8 cellular contexts compared by ENCODE assay signal in the genomic region with DNA sequence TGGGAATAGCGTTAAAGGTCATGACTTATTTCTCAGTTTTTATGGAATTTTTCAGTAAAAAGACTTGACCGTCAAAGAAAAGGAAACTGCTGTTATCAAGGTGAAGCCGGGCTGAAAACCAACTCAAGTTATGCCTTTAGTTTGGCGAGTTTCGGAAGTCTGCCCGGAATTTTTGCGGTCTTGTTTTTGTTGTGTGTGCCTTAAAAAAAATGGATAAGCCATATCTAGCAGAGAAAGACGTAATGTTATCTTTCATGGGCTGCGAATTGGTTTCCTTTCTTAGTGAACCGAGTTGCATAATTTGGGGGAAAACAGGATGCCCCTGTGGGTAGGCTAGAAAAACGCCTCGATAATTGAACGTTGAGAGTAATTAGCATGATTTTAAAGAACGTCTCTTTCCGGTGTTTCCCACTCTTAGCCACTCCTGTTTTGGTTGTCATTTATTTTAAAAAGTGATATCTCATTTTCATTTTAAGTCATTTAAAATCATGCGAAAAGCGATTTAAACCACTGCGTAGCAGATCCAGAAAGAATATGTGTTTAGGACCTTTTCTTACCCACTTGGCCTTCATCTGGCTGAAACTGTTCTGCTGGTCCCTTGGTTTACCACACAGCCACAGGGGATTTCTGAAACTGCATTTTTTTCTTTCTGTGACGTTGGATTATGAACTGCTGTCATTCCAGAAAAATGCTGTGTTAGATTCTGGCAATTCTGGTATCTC. TPM values are rescaled to one million over a fixed set of nuclear protein-coding genes. Genes with fewer than 3 reads are reported as not detected.
A peak's percentile ranks its signal among the peaks of the same experiment; 100 is the strongest.
DNase-seq lines count a peak whose midpoint lies in the region; ATAC-seq, FAIRE-seq and TF ChIP-seq lines count a peak whose summit lies in the region.

No MANE protein-coding gene starts in this region.

- H3K9me3 Mint-ChIP-seq in activated naive CD4-positive, alpha-beta T cell treated with anti-CD3 and anti-CD28 coated beads for 36 hours, result no peaks in the 10 kb centered on the region

- H3K27me3 Mint-ChIP-seq in activated naive CD4-positive, alpha-beta T cell treated with anti-CD3 and anti-CD28 coated beads for 36 hours (ENCODE audit: low read depth), result no peaks in the 10 kb centered on the region

- H3K27ac Mint-ChIP-seq in activated naive CD4-positive, alpha-beta T cell treated with anti-CD3 and anti-CD28 coated beads for 36 hours, result peak overlapping the region; percentile 100

- DNase-seq in ELR (ENCODE audit: low read depth), result peak; percentile 68
- DNase-seq in H54 (ENCODE audit: insufficient read length, low spot score), result no peak
- DNase-seq in activated naive CD4-positive, alpha-beta T cell treated with anti-CD3 and anti-CD28 coated beads for 36 hours, result peak; percentile 82
- peak; percentile 51 for DNase-seq in hepatic stellate cell (ENCODE audit: low spot score)
- DNase-seq in smooth muscle cell of the brain vasculature (ENCODE audit: low read depth, low spot score), result peak; percentile 49
- no peak for DNase-seq in NCI-H510A treated with DMSO at 0.1 percent for 48 hours (lab: John Stamatoyannopoulos, UW)

- H3F3A ChIP-seq in OCI-LY1 (ENCODE audit: insufficient read depth, low read length), result no peaks in the 10 kb centered on the region

- no peaks in the 10 kb centered on the region for H3K27me3 ChIP-seq in OCI-LY1 (ENCODE audit: insufficient read depth, low read length)

- H3K4me3 Mint-ChIP-seq in activated naive CD4-positive, alpha-beta T cell treated with anti-CD3 and anti-CD28 coated beads for 36 hours, result peak overlapping the region; percentile 98

- H2AFZ ChIP-seq in OCI-LY1 (ENCODE audit: low read length), result no peak overlapping the region

- H3K9me2 ChIP-seq in OCI-LY1 (ENCODE audit: low read depth, low read length), result no peaks in the 10 kb centered on the region

- peaks cover 19% of the 10 kb centered on the region for H3K79me2 ChIP-seq in OCI-LY1 (ENCODE audit: insufficient read depth, low read length)

- peak overlapping the region; percentile 37 for H3K27ac ChIP-seq in OCI-LY1 (ENCODE audit: low read depth, low read length, poor library complexity, severe bottlenecking)

- FAIRE-seq in H54 (lab: Jason Lieb, UNC), result peak; percentile 75

- H4K20me1 ChIP-seq in OCI-LY1 (ENCODE audit: insufficient read depth, low read length), result no peaks in the 10 kb centered on the region

- peak overlapping the region; percentile 64 for H3K9ac ChIP-seq in OCI-LY1 (ENCODE audit: low read length)

- H3K4me3 ChIP-seq in OCI-LY1 (ENCODE audit: low read depth, low read length, poor library complexity, severe bottlenecking), result peak overlapping the region; percentile 63

- intact Hi-C loops in activated naive CD4-positive, alpha-beta T cell treated with anti-CD3 and anti-CD28 coated beads for 36 hours (cut with micrococcal nuclease), result loop anchor here (1.0 to 5.0 kb wide), 17 partner anchors 11 to 375 kb away; partner anchors contain the start of gene RPL24

- TF ChIP-seq POLR2A in H54 (IDR thresholded peaks at IDR 0.05; ENCODE audit: low read depth, low read length), result no peak

- H3K9me3 ChIP-seq in OCI-LY1 (ENCODE audit: low read length), result no peaks in the 10 kb centered on the region

- H3K36me3 ChIP-seq in OCI-LY1 (ENCODE audit: insufficient read depth, low read length), result peaks cover 48% of the 10 kb centered on the region

- no peak for ATAC-seq in GM21717 (IDR thresholded peaks at IDR 0.05; ENCODE audit: unreplicated experiment)

- H3K4me1 ChIP-seq in OCI-LY1 (ENCODE audit: insufficient read depth, low read length, severe bottlenecking), result peaks cover 43% of the 10 kb centered on the region

- CTCF ChIA-PET in activated naive CD4-positive, alpha-beta T cell treated with anti-CD3 and anti-CD28 coated beads for 36 hours (lab: Charles Lee), result interaction anchor here (0.7 to 2.1 kb wide), 8 partner anchors 21 to 378 kb away, joined by 3 to 14 read pairs (median 6); no protein-coding TSS in a partner anchor

- peaks cover 50% of the 10 kb centered on the region for H3K4me1 Mint-ChIP-seq in activated naive CD4-positive, alpha-beta T cell treated with anti-CD3 and anti-CD28 coated beads for 36 hours (ENCODE audit: low read depth)

- peaks cover 55% of the 10 kb centered on the region for H3K36me3 Mint-ChIP-seq in activated naive CD4-positive, alpha-beta T cell treated with anti-CD3 and anti-CD28 coated beads for 36 hours (ENCODE audit: low read depth)

- no peak for TF ChIP-seq CTCF in OCI-LY1 (IDR thresholded peaks at IDR 0.05; ENCODE audit: low read length)

- H3K4me2 ChIP-seq in OCI-LY1 (ENCODE audit: low read length), result peak overlapping the region; percentile 84

RNA-seq across cellular contexts. Expression of gene NFKBIZ, which starts 1.2 kb away (rescaled TPM):
- 10 to 100 TPM; 79.3 to 85.0 TPM for total RNA-seq in activated naive CD4-positive, alpha-beta T cell treated with anti-CD3 and anti-CD28 coated beads for 36 hours

Comparison
In these comparisons a context has a peak if more than half of its experiments do, and no peak if none do; other contexts are left out.
1. DNase-seq: peak in ELR (single experiment), activated naive CD4-positive, alpha-beta T cell treated with anti-CD3 and anti-CD28 coated beads for 36 hours (single experiment), hepatic stellate cell (single experiment) and smooth muscle cell of the brain vasculature (single experiment); none in H54 (single experiment) and NCI-H510A treated with DMSO at 0.1 percent for 48 hours (single experiment).